8 cellular contexts compared by ENCODE assay signal in genomic region chr2:218570850-218571249, GRCh38.
DNase-seq lines count a peak whose midpoint lies in the region; ATAC-seq and TF ChIP-seq lines count a peak whose summit lies in the region.

No MANE protein-coding gene starts in this region.

- no peaks in the 10 kb centered on the region for H3K27me3 Mint-ChIP-seq in memory B cell

- DNase-seq in AG08395 (ENCODE audit: low spot score) (peak; percentile 16), HL-60 (ENCODE audit: low read depth in 1 of 2, low spot score in 1 of 2) (no peak), amniotic epithelial cell (ENCODE audit: low read depth) (peak; percentile 9), memory B cell (ENCODE audit: low spot score in 2 of 2) (no peak), NCI-H187 (lab: John Stamatoyannopoulos, UW) (no peak)

- H3K4me3 ChIP-seq in HL-60 (replicated peaks; ENCODE audit: insufficient read depth, low read length): peak overlapping the region; percentile 2; the same call in 1 of the 2 replicates

- 0 out of 2 replicates have a peak overlapping the region, but pooled peaks have one; percentile 98 for H3K27ac ChIP-seq in HL-60 (replicated peaks)

- peak overlapping the region; percentile 93 for H3K4me3 Mint-ChIP-seq in memory B cell

- H3K36me3 Mint-ChIP-seq in memory B cell: peaks cover 4% of the 10 kb centered on the region

- H3K4me1 Mint-ChIP-seq in memory B cell: peaks cover 37% of the 10 kb centered on the region

- H3K9me3 Mint-ChIP-seq in memory B cell: no peaks in the 10 kb centered on the region

- ATAC-seq in memory B cell (ENCODE audit: low read depth) (no peak), GM19455 (IDR thresholded peaks at IDR 0.05; ENCODE audit: unreplicated experiment) (no peak), HG03139 (IDR thresholded peaks at IDR 0.05; ENCODE audit: unreplicated experiment) (no peak), GM21528 (IDR thresholded peaks at IDR 0.05; ENCODE audit: low FRiP score, unreplicated experiment) (no peak)

- no peaks in the 10 kb centered on the region for H3K27me3 ChIP-seq in HL-60 (ENCODE audit: insufficient read depth, poor library complexity, severe bottlenecking)

- H3K27ac Mint-ChIP-seq in memory B cell: peak overlapping the region; percentile 97

- no peak for TF ChIP-seq CTCF in HL-60 (IDR thresholded peaks at IDR 0.05; ENCODE audit: insufficient read depth, low read length)

Comparison
In these comparisons a context has a peak if more than half of its experiments do, and no peak if none do; other contexts are left out.
1. DNase-seq: peak in AG08395 (single experiment) and amniotic epithelial cell (single experiment); none in HL-60 (0 of 2), memory B cell (0 of 2) and NCI-H187 (0 of 2).